23 cellular contexts compared by ENCODE assay signal in genomic region chr3:150770662-150771061, GRCh38.
"Had no signal": no experiment of that assay in that cellular context is flagged by ENCODE, and none has a peak within 500 bp of the region (broad histone marks: within the 10 kb centered on the region; RNA-seq: fewer than 3 reads in every experiment).

No MANE protein-coding gene starts in this region.

- FAIRE-seq: endometrium, keratinocyte had no signal

- H3K27ac Mint-ChIP-seq: progenitor cell of endocrine pancreas, type B pancreatic cell had no signal

- H3K36me3 Mint-ChIP-seq: naive thymus-derived CD8-positive, alpha-beta T cell; stimulated activated effector memory CD8-positive, alpha-beta T cell treated with anti-CD3 and anti-CD28 coated beads, Interleukin-12 subunit alpha, Interleukin-12 subunit beta, amount 100 ng/mL, for 72 hours; type B pancreatic cell had no signal

- H3K27ac ChIP-seq: dorsolateral prefrontal cortex, gastrocnemius medialis, heart right ventricle, neutrophil, suprapubic skin, thyroid gland, uterus had no signal

- H3K9me3 ChIP-seq: gastrocnemius medialis, heart right ventricle, mucosa of descending colon, neutrophil, suprapubic skin, thyroid gland, uterus had no signal

- H3K4me3 ChIP-seq: dorsolateral prefrontal cortex, gastrocnemius medialis, heart right ventricle, mucosa of descending colon, suprapubic skin, thyroid gland, uterus had no signal

- H3K4me3 Mint-ChIP-seq: naive thymus-derived CD8-positive, alpha-beta T cell; stimulated activated effector memory CD8-positive, alpha-beta T cell treated with anti-CD3 and anti-CD28 coated beads, Interleukin-12 subunit alpha, Interleukin-12 subunit beta, amount 100 ng/mL, for 72 hours; type B pancreatic cell had no signal

- H3K36me3 ChIP-seq: gastrocnemius medialis, heart right ventricle, neutrophil, suprapubic skin, thyroid gland, uterus had no signal

- H3K4me1 ChIP-seq: gastrocnemius medialis, suprapubic skin, uterus had no signal

- ATAC-seq: esophagus mucosa; gastrocnemius medialis; left ventricle myocardium superior; mucosa of descending colon; naive thymus-derived CD8-positive, alpha-beta T cell; right cardiac atrium; stimulated activated effector memory CD8-positive, alpha-beta T cell treated with anti-CD3 and anti-CD28 coated beads, Interleukin-12 subunit alpha, Interleukin-12 subunit beta, amount 100 ng/mL, for 72 hours; stimulated activated naive CD8-positive, alpha-beta T cell treated with anti-CD3 and anti-CD28 coated beads, Interleukin-15, Interleukin-2, amounts not matched to agents 100 U/mL and 50 U/mL, for 24 hours had no signal

- H3K27me3 ChIP-seq: dorsolateral prefrontal cortex, gastrocnemius medialis, heart right ventricle, neutrophil, suprapubic skin, thyroid gland, uterus had no signal

- DNase-seq: cortex of kidney; dorsolateral prefrontal cortex; effector memory CD4-positive, alpha-beta T cell; gastrocnemius medialis; heart right ventricle; left cardiac atrium; left ventricle myocardium superior; mucosa of descending colon; naive thymus-derived CD8-positive, alpha-beta T cell; right cardiac atrium; stimulated activated CD4-positive, alpha-beta T cell treated with anti-CD3 and anti-CD28 coated beads, Interleukin-4, amount 100 ng/mL, for 1 hour; stimulated activated CD8-positive, alpha-beta memory T cell treated with anti-CD3 and anti-CD28 coated beads, Interleukin-4, amount 100 ng/mL, for 48 hours; stimulated activated naive CD8-positive, alpha-beta T cell treated with anti-CD3 and anti-CD28 coated beads, Interleukin-15, Interleukin-2, amounts not matched to agents 100 U/mL and 50 U/mL, for 24 hours; thyroid gland; uterus had no signal

- H3K27me3 Mint-ChIP-seq: type B pancreatic cell had no signal

- H3K9me3 Mint-ChIP-seq: naive thymus-derived CD8-positive, alpha-beta T cell; stimulated activated effector memory CD8-positive, alpha-beta T cell treated with anti-CD3 and anti-CD28 coated beads, Interleukin-12 subunit alpha, Interleukin-12 subunit beta, amount 100 ng/mL, for 72 hours; type B pancreatic cell had no signal
